In genomic region chr15:26632500-26632899, GRCh38 we compare ENCODE assay signal across 18 cellular contexts.
"Had no signal": no experiment of that assay in that cellular context is flagged by ENCODE, and none has a peak within 500 bp of the region (broad histone marks: within the 10 kb centered on the region; RNA-seq: fewer than 3 reads in every experiment).

No MANE protein-coding gene starts in this region.

- H3K27ac ChIP-seq: adrenal gland, esophagus muscularis mucosa, gastroesophageal sphincter, ovary, right lobe of liver, thoracic aorta, WERI-Rb-1 had no signal

- H3K27ac Mint-ChIP-seq: activated naive CD4-positive, alpha-beta T cell treated with anti-CD3 and anti-CD28 coated beads, Interleukin-2, amount 50 U/mL, for 72 hours; immature natural killer cell; naive thymus-derived CD8-positive, alpha-beta T cell; stimulated activated memory B cell treated with anti-CD40 and anti-IgM and Interleukin-4, amounts not matched to agents 10 μg/mL and 1 μg/mL and 100 μg/mL, for 72 hours had no signal

- H3K27me3 Mint-ChIP-seq: stimulated activated memory B cell treated with anti-CD40 and anti-IgM and Interleukin-4, amounts not matched to agents 10 μg/mL and 1 μg/mL and 100 μg/mL, for 72 hours had no signal

- H3K36me3 ChIP-seq: adrenal gland, esophagus muscularis mucosa, gastroesophageal sphincter, ovary, right lobe of liver, thoracic aorta, WERI-Rb-1 had no signal

- H3K36me3 Mint-ChIP-seq: immature natural killer cell; naive thymus-derived CD8-positive, alpha-beta T cell; stimulated activated memory B cell treated with anti-CD40 and anti-IgM and Interleukin-4, amounts not matched to agents 10 μg/mL and 1 μg/mL and 100 μg/mL, for 72 hours had no signal

- H3K27me3 ChIP-seq: adrenal gland, esophagus muscularis mucosa, ovary, right lobe of liver had no signal

- H3K4me3 Mint-ChIP-seq: immature natural killer cell; naive thymus-derived CD8-positive, alpha-beta T cell; stimulated activated memory B cell treated with anti-CD40 and anti-IgM and Interleukin-4, amounts not matched to agents 10 μg/mL and 1 μg/mL and 100 μg/mL, for 72 hours had no signal

- H3K4me3 ChIP-seq: adrenal gland, esophagus muscularis mucosa, gastroesophageal sphincter, ovary, right lobe of liver, thoracic aorta had no signal

- H3K4me1 Mint-ChIP-seq: immature natural killer cell; naive thymus-derived CD8-positive, alpha-beta T cell; stimulated activated memory B cell treated with anti-CD40 and anti-IgM and Interleukin-4, amounts not matched to agents 10 μg/mL and 1 μg/mL and 100 μg/mL, for 72 hours had no signal

- H3K4me1 ChIP-seq: adrenal gland, gastroesophageal sphincter, right lobe of liver had no signal

- H3K9me3 ChIP-seq: adrenal gland, esophagus muscularis mucosa, gastroesophageal sphincter, ovary, right lobe of liver, thoracic aorta had no signal

- DNase-seq: activated CD4-positive, alpha-beta T cell treated with anti-CD3 and anti-CD28 coated beads, Interleukin-2, amount 50 U/mL, for 48 hours; activated gamma-delta T cell treated with Interleukin-2 at 50 U/mL for 16 hours; cerebellar nuclear complex; cortex of kidney; immature natural killer cell; mesenchymal stem cell; naive thymus-derived CD8-positive, alpha-beta T cell; ovary; right lobe of liver; stimulated activated CD4-positive, alpha-beta T cell treated with anti-CD3 and anti-CD28 coated beads, Interleukin-4, amount 100 ng/mL, for 24 hours; T-helper 2 cell; WERI-Rb-1 had no signal
